1 cellular context compared by ENCODE assay signal in the genomic region with DNA sequence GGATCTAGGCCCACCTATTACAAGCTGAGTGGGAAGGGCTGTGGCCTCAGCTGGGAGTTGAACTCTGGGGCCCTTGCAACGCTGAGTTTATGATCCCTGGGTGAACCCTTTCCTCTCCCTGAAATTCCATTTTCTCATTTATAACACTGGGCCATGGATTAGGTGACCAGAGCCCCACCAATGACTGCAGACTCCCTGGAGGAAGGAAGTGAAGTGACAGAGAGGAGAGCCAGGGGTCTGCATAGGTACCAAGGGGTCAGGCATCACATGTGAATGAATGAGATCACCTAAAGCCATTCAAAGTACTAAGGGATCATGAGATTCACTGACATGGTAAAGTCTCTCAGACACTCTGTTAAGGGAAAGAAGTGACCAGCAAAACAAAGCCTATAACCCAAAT.
TF ChIP-seq lines count a peak whose summit lies in the region.

No MANE protein-coding gene starts in this region.

TF ChIP-seq in GM23338, 12 proteins besides CTCF, POLR2A, EP300 and RAD21 (continued from another document):
- TF ChIP-seq, protein P1, sequence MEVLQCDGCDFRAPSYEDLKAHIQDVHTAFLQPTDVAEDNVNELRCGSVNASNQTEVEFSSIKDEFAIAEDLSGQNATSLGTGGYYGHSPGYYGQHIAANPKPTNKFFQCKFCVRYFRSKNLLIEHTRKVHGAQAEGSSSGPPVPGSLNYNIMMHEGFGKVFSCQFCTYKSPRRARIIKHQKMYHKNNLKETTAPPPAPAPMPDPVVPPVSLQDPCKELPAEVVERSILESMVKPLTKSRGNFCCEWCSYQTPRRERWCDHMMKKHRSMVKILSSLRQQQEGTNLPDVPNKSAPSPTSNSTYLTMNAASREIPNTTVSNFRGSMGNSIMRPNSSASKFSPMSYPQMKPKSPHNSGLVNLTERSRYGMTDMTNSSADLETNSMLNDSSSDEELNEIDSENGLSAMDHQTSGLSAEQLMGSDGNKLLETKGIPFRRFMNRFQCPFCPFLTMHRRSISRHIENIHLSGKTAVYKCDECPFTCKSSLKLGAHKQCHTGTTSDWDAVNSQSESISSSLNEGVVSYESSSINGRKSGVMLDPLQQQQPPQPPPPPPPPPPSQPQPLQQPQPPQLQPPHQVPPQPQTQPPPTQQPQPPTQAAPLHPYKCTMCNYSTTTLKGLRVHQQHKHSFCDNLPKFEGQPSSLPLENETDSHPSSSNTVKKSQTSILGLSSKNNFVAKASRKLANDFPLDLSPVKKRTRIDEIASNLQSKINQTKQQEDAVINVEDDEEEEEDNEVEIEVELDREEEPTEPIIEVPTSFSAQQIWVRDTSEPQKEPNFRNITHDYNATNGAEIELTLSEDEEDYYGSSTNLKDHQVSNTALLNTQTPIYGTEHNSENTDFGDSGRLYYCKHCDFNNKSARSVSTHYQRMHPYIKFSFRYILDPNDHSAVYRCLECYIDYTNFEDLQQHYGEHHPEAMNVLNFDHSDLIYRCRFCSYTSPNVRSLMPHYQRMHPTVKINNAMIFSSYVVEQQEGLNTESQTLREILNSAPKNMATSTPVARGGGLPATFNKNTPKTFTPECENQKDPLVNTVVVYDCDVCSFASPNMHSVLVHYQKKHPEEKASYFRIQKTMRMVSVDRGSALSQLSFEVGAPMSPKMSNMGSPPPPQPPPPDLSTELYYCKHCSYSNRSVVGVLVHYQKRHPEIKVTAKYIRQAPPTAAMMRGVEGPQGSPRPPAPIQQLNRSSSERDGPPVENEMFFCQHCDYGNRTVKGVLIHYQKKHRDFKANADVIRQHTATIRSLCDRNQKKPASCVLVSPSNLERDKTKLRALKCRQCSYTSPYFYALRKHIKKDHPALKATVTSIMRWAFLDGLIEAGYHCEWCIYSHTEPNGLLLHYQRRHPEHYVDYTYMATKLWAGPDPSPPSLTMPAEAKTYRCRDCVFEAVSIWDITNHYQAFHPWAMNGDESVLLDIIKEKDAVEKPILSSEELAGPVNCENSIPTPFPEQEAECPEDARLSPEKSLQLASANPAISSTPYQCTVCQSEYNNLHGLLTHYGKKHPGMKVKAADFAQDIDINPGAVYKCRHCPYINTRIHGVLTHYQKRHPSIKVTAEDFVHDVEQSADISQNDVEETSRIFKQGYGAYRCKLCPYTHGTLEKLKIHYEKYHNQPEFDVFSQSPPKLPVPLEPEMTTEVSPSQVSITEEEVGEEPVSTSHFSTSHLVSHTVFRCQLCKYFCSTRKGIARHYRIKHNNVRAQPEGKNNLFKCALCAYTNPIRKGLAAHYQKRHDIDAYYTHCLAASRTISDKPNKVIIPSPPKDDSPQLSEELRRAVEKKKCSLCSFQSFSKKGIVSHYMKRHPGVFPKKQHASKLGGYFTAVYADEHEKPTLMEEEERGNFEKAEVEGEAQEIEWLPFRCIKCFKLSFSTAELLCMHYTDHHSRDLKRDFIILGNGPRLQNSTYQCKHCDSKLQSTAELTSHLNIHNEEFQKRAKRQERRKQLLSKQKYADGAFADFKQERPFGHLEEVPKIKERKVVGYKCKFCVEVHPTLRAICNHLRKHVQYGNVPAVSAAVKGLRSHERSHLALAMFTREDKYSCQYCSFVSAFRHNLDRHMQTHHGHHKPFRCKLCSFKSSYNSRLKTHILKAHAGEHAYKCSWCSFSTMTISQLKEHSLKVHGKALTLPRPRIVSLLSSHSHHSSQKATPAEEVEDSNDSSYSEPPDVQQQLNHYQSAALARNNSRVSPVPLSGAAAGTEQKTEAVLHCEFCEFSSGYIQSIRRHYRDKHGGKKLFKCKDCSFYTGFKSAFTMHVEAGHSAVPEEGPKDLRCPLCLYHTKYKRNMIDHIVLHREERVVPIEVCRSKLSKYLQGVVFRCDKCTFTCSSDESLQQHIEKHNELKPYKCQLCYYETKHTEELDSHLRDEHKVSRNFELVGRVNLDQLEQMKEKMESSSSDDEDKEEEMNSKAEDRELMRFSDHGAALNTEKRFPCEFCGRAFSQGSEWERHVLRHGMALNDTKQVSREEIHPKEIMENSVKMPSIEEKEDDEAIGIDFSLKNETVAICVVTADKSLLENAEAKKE (CRISPR knock-in tag; IDR thresholded peaks at IDR 0.05), result no peak
